8 cellular contexts compared by ENCODE assay signal in the genomic region with DNA sequence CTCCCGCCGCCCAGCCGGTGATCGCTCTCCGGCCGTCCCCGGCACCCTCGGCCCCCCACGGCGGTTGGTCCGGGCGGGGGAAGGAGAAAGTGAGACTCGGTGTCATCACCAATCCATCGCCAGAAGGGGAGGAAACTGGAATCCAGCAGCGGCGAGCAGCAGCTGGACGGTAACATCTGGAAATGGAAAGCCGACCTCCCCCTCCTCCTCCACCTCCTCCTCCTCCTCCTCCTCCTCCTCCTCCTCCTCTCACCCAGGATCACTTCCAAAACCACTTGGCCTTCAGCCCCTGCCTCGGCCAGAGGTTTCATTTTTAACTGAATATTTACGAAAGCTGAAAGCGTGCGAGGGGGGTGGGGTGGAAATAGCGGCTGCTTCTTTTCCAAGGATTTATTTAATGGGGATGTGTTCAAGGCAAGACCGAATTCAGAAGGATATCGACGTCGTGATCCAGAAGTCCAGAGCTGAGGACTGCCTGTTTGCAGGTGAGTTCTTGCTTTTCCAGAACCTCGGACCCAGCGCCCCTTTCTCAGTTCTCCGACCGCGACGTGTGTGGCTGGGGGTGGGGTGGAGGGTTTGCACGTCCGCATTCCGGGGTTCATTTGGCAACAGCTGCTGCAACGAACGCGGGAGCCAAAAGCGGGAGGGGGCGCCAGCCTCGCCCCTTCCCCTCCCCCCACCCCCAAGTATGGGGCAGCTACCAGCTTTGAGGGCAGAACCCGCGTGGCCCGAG. TPM values are rescaled to one million over a fixed set of nuclear protein-coding genes. Genes with fewer than 3 reads are reported as not detected.
DNase-seq lines count a peak whose midpoint lies in the region; TF ChIP-seq lines count a peak whose summit lies in the region.
"Not testable (repeated sequence)": the region's sequence is repeated elsewhere in the genome, so short reads cannot be mapped to it uniquely, and the experiment has no call there.

No MANE protein-coding gene starts in this region.

- H3K4me1 Mint-ChIP-seq in nephron, result not testable (repeated sequence)

- H3K27ac ChIP-seq in A673 (ENCODE audit: low read depth, low read length, poor library complexity, severe bottlenecking); SJSA1: not testable (repeated sequence)
- H3K27ac ChIP-seq in HEK293 (ENCODE audit: extremely low read depth, low read depth, low read length), result peak overlapping the region; percentile 47; the same call in 1 of the 2 replicates
- peak overlapping the region in 42 of 59 donors; percentile 10 to 94 (median 74) for H3K27ac ChIP-seq in dorsolateral prefrontal cortex
- peak overlapping the region; percentile 89 for H3K27ac ChIP-seq in hepatocyte

- not testable (repeated sequence) for H3K27me3 ChIP-seq in A673 (replicated peaks; ENCODE audit: insufficient read depth, low read depth, low read length, poor library complexity); SJSA1 (replicated peaks); dorsolateral prefrontal cortex; hepatocyte

- H3K79me2 ChIP-seq in hepatocyte, result not testable (repeated sequence)

- H3K27me3 Mint-ChIP-seq in nephron (ENCODE audit: low read depth), result not testable (repeated sequence)

- not testable (repeated sequence) for H3K9me3 ChIP-seq in A673 (ENCODE audit: low read depth, low read length, poor library complexity, severe bottlenecking); HEK293 (ENCODE audit: control insufficient read depth, insufficient read depth, low read depth, low read length); SJSA1 (replicated peaks); hepatocyte (ENCODE audit: low read depth)

- CTCF ChIA-PET in A673 (lab: Charles Lee); HEK293 (lab: Yijun Ruan, JAX): not testable (repeated sequence)

- H2AFZ ChIP-seq in hepatocyte, result not testable (repeated sequence)

- peak overlapping the region in 2 of 3 experiments; percentile 73 to 87 for H3K27ac Mint-ChIP-seq in nephron

- H3K4me1 ChIP-seq in A673 (ENCODE audit: insufficient read depth, low read length, poor library complexity, severe bottlenecking); HEK293 (ENCODE audit: control insufficient read depth, insufficient read depth, low read length); SJSA1 (replicated peaks); hepatocyte (ENCODE audit: insufficient read depth): not testable (repeated sequence)

- not testable (repeated sequence) for TF ChIP-seq CTCF in A673 (conservative IDR thresholded peaks at IDR 0.05; ENCODE audit: low read depth, low read length); HEK293 (tag by site-specific recombination; IDR thresholded peaks at IDR 0.05); dorsolateral prefrontal cortex (IDR thresholded peaks at IDR 0.05 in 54 of 56, conservative IDR thresholded peaks at IDR 0.05 in 2 of 56; ENCODE audit: low read depth in 1 of 56, partially characterized antibody in 56 of 56); hepatocyte (IDR thresholded peaks at IDR 0.05; ENCODE audit: poor library complexity); nephron (IDR thresholded peaks at IDR 0.05; ENCODE audit: unreplicated experiment in 3 of 3)

- not testable (repeated sequence) for H3K36me3 ChIP-seq in A673 (ENCODE audit: insufficient read depth, low read length, poor library complexity, severe bottlenecking); HEK293 (ENCODE audit: control insufficient read depth in 2 of 2, insufficient read depth in 1 of 2, low read length in 2 of 2); SJSA1; hepatocyte (replicated peaks; ENCODE audit: insufficient read depth, low read depth)

- 0% methylated on average over 5 of the region's 45 CpGs for WGBS in hepatocyte (ENCODE audit: low lambda C conversion rate, missing lambda C conversion rate)

- peak overlapping the region; percentile 49 for H3K4me3 ChIP-seq in A673 (ENCODE audit: low read depth, low read length, poor library complexity, severe bottlenecking)
- H3K4me3 ChIP-seq in HEK293 (ENCODE audit: low read depth, low read length), result peak overlapping the region; percentile 47
- H3K4me3 ChIP-seq in SJSA1, result peak overlapping the region; percentile 35
- H3K4me3 ChIP-seq in dorsolateral prefrontal cortex, result peak overlapping the region in 57 of 59 donors; percentile 15 to 71 (median 55)
- H3K4me3 ChIP-seq in hepatocyte, result peak overlapping the region; percentile 42

- H3K36me3 Mint-ChIP-seq in nephron (ENCODE audit: low read depth), result not testable (repeated sequence)

- POLR2A ChIA-PET in A673 (lab: Charles Lee; ENCODE audit: low non-redundant PET); HEK293 (lab: Yijun Ruan, JAX): not testable (repeated sequence)

- not testable (repeated sequence) for DNase-seq in A673 (ENCODE audit: low spot score); hepatocyte (ENCODE audit: low spot score)
- peak; percentile 0 to 63 for DNase-seq in SJSA1 (ENCODE audit: low read depth in 1 of 2, low spot score in 2 of 2)
- peak; percentile 62 to 63 for DNase-seq in activated T-cell treated with anti-CD3 and anti-CD28 coated beads, Interleukin-2, amount 50 U/mL, for 48 hours
- peak in 4 of 10 donors; percentile 17 to 49 (median 25) for DNase-seq in dorsolateral prefrontal cortex
- DNase-seq in stimulated activated CD4-positive, alpha-beta T cell treated with anti-CD3 and anti-CD28 coated beads, Interleukin-4, amount 100 ng/mL, for 1 hour, result peak; percentile 27

- H4K20me1 ChIP-seq in hepatocyte (ENCODE audit: insufficient read depth, poor library complexity, severe bottlenecking), result not testable (repeated sequence)

- intact Hi-C loops in A673 (cut with micrococcal nuclease; ENCODE audit: unreplicated experiment); dorsolateral prefrontal cortex (cut with DNase I): not testable (repeated sequence)

- not testable (repeated sequence) for BruUV-seq in A673 (replicated peaks; lab: Mats Ljungman, UMichigan)

- H3K4me2 ChIP-seq in hepatocyte, result peak overlapping the region; percentile 72

- H3K9me3 Mint-ChIP-seq in nephron, result not testable (repeated sequence)

- H3K4me3 Mint-ChIP-seq in nephron, result peak overlapping the region; percentile 82 to 89 (median 89)

- not testable (repeated sequence) for H3K9me2 ChIP-seq in hepatocyte (replicated peaks; ENCODE audit: insufficient read depth)

TF ChIP-seq in HEK293, 187 proteins besides CTCF, POLR2A, EP300 and RAD21:
- peak; percentile 31; the same call in 1 of the 2 replicates for TF ChIP-seq ZNF335 (tag by site-specific recombination; conservative IDR thresholded peaks at IDR 0.05)
- TF ChIP-seq ZBTB20 (tag by site-specific recombination; IDR thresholded peaks at IDR 0.05), result peak; percentile 65
- peak; percentile 27; the same call in 1 of the 2 replicates for TF ChIP-seq ZNF341 (tag by site-specific recombination; IDR thresholded peaks at IDR 0.05; ENCODE audit: low read depth)
- TF ChIP-seq ZBTB26 (tag by site-specific recombination; optimal IDR thresholded peaks at IDR 0.05), result peak; percentile 48

RNA-seq across cellular contexts. Expression of gene PPIAL4C, which starts 23.6 kb away (rescaled TPM):
- not detected in 2 replicates for total RNA-seq in A673 (2021)
- total RNA-seq in SJSA1 (2014; rRNA removed; shearing (Covaris generic)), result not detected in 2 replicates
- 1 to 10 TPM in 18 of 120 experiments, under 1 TPM in 1, not detected in 101; 0.90 to 2.8 (median 1.6) TPM for total RNA-seq in dorsolateral prefrontal cortex
- not detected in 2 replicates for total RNA-seq in hepatocyte
- polyA plus RNA-seq in hepatocyte, result not detected in 2 replicates
